ENCODE assay signal across 1 cellular context in the genomic region with DNA sequence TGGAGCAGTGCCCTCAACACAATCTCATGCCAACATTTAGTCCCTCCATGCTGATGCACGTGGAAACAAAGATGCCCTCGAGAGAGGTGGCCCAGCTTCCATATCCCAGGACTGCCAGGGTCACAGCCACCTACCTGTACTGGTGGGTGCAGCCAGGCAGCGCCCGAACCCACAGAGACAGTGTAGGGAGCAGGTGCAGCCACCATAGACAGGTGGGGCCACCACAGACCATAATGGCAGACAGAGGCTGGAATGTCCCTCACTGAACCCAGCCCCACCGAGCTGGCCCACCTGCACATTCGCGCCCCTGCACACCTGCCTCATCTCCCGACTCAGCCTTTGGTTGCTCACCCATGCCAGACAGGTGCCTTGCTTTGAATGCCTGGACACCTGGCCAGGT.
TF ChIP-seq lines count a peak whose summit lies in the region.

No MANE protein-coding gene starts in this region.

TF ChIP-seq in H1, 55 proteins besides CTCF, POLR2A, EP300 and RAD21:
- TF ChIP-seq BCL11A (IDR thresholded peaks at IDR 0.05; ENCODE audit: low read depth in 2 of 2, low read length in 2 of 2) (no peak), EGR1 (IDR thresholded peaks at IDR 0.05; ENCODE audit: borderline replicate concordance, low read depth, low read length) (no peak), SIN3A (conservative IDR thresholded peaks at IDR 0.05 in 1 of 2, IDR thresholded peaks at IDR 0.05 in 1 of 2; ENCODE audit: low read depth in 1 of 2, low read length in 2 of 2) (no peak), TCF12 (IDR thresholded peaks at IDR 0.05; ENCODE audit: low read depth, low read length) (no peak), NRF1 (IDR thresholded peaks at IDR 0.05; ENCODE audit: low read depth, low read length) (no peak), GABPA (IDR thresholded peaks at IDR 0.05; ENCODE audit: borderline replicate concordance, insufficient read depth, low read length) (no peak), POLR2AphosphoS5 (IDR thresholded peaks at IDR 0.05; ENCODE audit: low read depth, low read length) (no peak)
- TF ChIP-seq, protein P1, sequence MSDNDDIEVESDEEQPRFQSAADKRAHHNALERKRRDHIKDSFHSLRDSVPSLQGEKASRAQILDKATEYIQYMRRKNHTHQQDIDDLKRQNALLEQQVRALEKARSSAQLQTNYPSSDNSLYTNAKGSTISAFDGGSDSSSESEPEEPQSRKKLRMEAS (IDR thresholded peaks at IDR 0.05), result no peak
